Comparison of ENCODE assay signal across 16 cellular contexts in genomic region chr11:35359321-35360058, GRCh38. TPM values are rescaled to one million over a fixed set of nuclear protein-coding genes. Genes with fewer than 3 reads are reported as not detected.
DNase-seq lines count a peak whose midpoint lies in the region; ATAC-seq, FAIRE-seq and TF ChIP-seq lines count a peak whose summit lies in the region.
"Had no signal": no experiment of that assay in that cellular context is flagged by ENCODE, and none has a peak within 500 bp of the region (broad histone marks: within the 10 kb centered on the region; RNA-seq: fewer than 3 reads in every experiment).

No MANE protein-coding gene starts in this region.

- DNase-seq in SK-N-SH (no peak), K562 (ENCODE audit: extremely low read depth in 1 of 4, low spot score in 3 of 4) (no peak), thoracic aorta (ENCODE audit: low spot score) (no peak), SW 1271 (lab: John Stamatoyannopoulos, UW) (no peak), GM12892 (ENCODE audit: insufficient read length) (no peak)
- DNase-seq in stimulated activated CD4-positive, alpha-beta T cell treated with anti-CD3 and anti-CD28 coated beads, Interleukin-4, amount 100 ng/mL, for 1 hour, result no peak
- DNase-seq: effector memory CD8-positive, alpha-beta T cell; NCI-H82; upper lobe of right lung had no signal

- TF ChIP-seq CTCF in SK-N-SH (IDR thresholded peaks at IDR 0.05) (no peak), K562 (IDR thresholded peaks at IDR 0.05 in 2 of 3, conservative IDR thresholded peaks at IDR 0.05 in 1 of 3; ENCODE audit: insufficient read depth in 2 of 3, low read depth in 1 of 3, low read length in 3 of 3) (no peak), liver (IDR thresholded peaks at IDR 0.05; ENCODE audit: low read depth, low read length, missing input control) (no peak), thoracic aorta (IDR thresholded peaks at IDR 0.05) (no peak)

- H3K27ac ChIP-seq in SK-N-SH (ENCODE audit: low read depth in 2 of 2, low read length in 1 of 2), result no peak overlapping the region
- H3K27ac ChIP-seq in K562 (ENCODE audit: extremely low read depth, low read depth, low read length), result no peak overlapping the region
- H3K27ac ChIP-seq in liver (ENCODE audit: low read depth in 1 of 2, low read length in 2 of 2), result peak overlapping the region; percentile 83 to 91
- peak overlapping the region; percentile 9 to 45 for H3K27ac ChIP-seq in thoracic aorta
- H3K27ac ChIP-seq: cardiac muscle cell, upper lobe of right lung had no signal

- POLR2A ChIA-PET in SK-N-SH (lab: Yijun Ruan, JAX) (no interaction called here), K562 (lab: Yijun Ruan, JAX) (no interaction called here)

- ATAC-seq in SK-N-SH treated with all-trans-retinoic acid at 6 μM for 48 hours (no peak), K562 (no peak), thoracic aorta (ENCODE audit: insufficient number of reproducible peaks, low FRiP score, low read depth) (no peak)
- ATAC-seq: effector memory CD8-positive, alpha-beta T cell; upper lobe of right lung had no signal

- FAIRE-seq in K562 (lab: Jason Lieb, UNC), result peak; percentile 11
- FAIRE-seq in GM12892 (lab: Jason Lieb, UNC), result no peak
- FAIRE-seq: GM18507, H1, RCC 7860, TTC549 had no signal

- TF ChIP-seq POLR2A in K562 (conservative IDR thresholded peaks at IDR 0.05), result no peak
- TF ChIP-seq POLR2A in GM12892 (IDR thresholded peaks at IDR 0.05; ENCODE audit: low read depth, low read length), result no peak

- H3K9ac ChIP-seq in SK-N-SH (no peak overlapping the region), K562 (ENCODE audit: insufficient read depth in 1 of 2, low read depth in 2 of 2, low read length in 2 of 2) (no peak overlapping the region), liver (ENCODE audit: low read depth in 1 of 2, low read length in 2 of 2) (peak overlapping the region in 1 of 2 donors; percentile 83)

- H3K9me1 ChIP-seq in K562 (ENCODE audit: control insufficient read depth, insufficient read depth, low read length), result no peaks in the 10 kb centered on the region

- peaks cover 3 to 24% of the 10 kb centered on the region in 2 experiments; a peak in 3 of 4 replicates for H3K4me1 ChIP-seq in SK-N-SH (ENCODE audit: control insufficient read depth in 1 of 2, insufficient read depth in 2 of 2, low read depth in 1 of 2, low read length in 1 of 2)
- no peaks in the 10 kb centered on the region; a peak in 1 of 5 replicates for H3K4me1 ChIP-seq in K562 (replicated peaks in 1 of 2; ENCODE audit: control insufficient read depth in 2 of 2, insufficient read depth in 2 of 2, low read length in 2 of 2)
- peaks cover 2 to 24% (median 22%) of the 10 kb centered on the region in 4 donors for H3K4me1 ChIP-seq in liver (ENCODE audit: control insufficient read depth in 4 of 4, insufficient read depth in 4 of 4, low read length in 3 of 4)
- peaks cover 24 to 28% of the 10 kb centered on the region in 2 donors for H3K4me1 ChIP-seq in thoracic aorta (ENCODE audit: control insufficient read depth in 1 of 2, low read depth in 2 of 2)

- TF ChIP-seq RAD21 in SK-N-SH (IDR thresholded peaks at IDR 0.05; ENCODE audit: low read length) (no peak), K562 (CRISPR knock-in tag; conservative IDR thresholded peaks at IDR 0.05 in 1 of 2, IDR thresholded peaks at IDR 0.05 in 1 of 2) (no peak), liver (IDR thresholded peaks at IDR 0.05) (peak; percentile 35 to 37)

- no TSS peak for BruUV-seq in K562 (replicated peaks; lab: Mats Ljungman, UMichigan)

- no peaks in the 10 kb centered on the region for H3K9me3 ChIP-seq in SK-N-SH
- H3K9me3 ChIP-seq in K562 (replicated peaks; ENCODE audit: control insufficient read depth, insufficient read depth, low read depth, low read length), result no peaks in the 10 kb centered on the region
- no peaks in the 10 kb centered on the region for H3K9me3 ChIP-seq in liver (ENCODE audit: control insufficient read depth in 4 of 4, low read length in 3 of 4)
- no peaks in the 10 kb centered on the region for H3K9me3 ChIP-seq in thoracic aorta
- H3K9me3 ChIP-seq: upper lobe of right lung had no signal

- H3K9me2 ChIP-seq in SK-N-SH, result no peaks in the 10 kb centered on the region

- H3K27me3 ChIP-seq in SK-N-SH (ENCODE audit: insufficient read depth), result no peaks in the 10 kb centered on the region
- H3K27me3 ChIP-seq in K562 (ENCODE audit: control insufficient read depth in 2 of 2, insufficient read depth in 2 of 2, low read length in 2 of 2), result no peaks in the 10 kb centered on the region
- H3K27me3 ChIP-seq in liver (ENCODE audit: control insufficient read depth in 4 of 4, insufficient read depth in 4 of 4, low read length in 3 of 4), result no peaks in the 10 kb centered on the region
- no peaks in the 10 kb centered on the region for H3K27me3 ChIP-seq in thoracic aorta (replicated peaks; ENCODE audit: insufficient read depth)
- H3K27me3 ChIP-seq: cardiac muscle cell, upper lobe of right lung had no signal

- WGBS in SK-N-SH (ENCODE audit: low lambda C conversion rate), result 88% methylated on average over 4 of the region's 4 CpGs
- WGBS in K562 (ENCODE audit: insufficient coverage, low coverage, missing lambda C conversion rate), result 6% methylated on average over 4 of the region's 4 CpGs
- 31% methylated on average over 4 of the region's 4 CpGs for WGBS in liver

- H4K20me1 ChIP-seq in SK-N-SH (ENCODE audit: insufficient read depth) (no peaks in the 10 kb centered on the region), K562 (replicated peaks; ENCODE audit: control insufficient read depth, insufficient read depth, low read length) (no peaks in the 10 kb centered on the region)

- TF ChIP-seq EP300 in SK-N-SH (IDR thresholded peaks at IDR 0.05; ENCODE audit: borderline replicate concordance in 1 of 2, low read depth in 1 of 2, low read length in 1 of 2) (no peak), K562 (IDR thresholded peaks at IDR 0.05; ENCODE audit: low read length) (no peak)

- CTCF ChIA-PET in SK-N-SH (lab: Yijun Ruan, JAX), result interaction anchor here (1.3 kb wide), 1 partner anchor 33 kb away, joined by 5 read pairs; no protein-coding TSS in a partner anchor
- CTCF ChIA-PET in K562 (lab: Yijun Ruan, JAX; ENCODE audit: low intra/inter-chr PET ratio), result no interaction called here

- no peaks in the 10 kb centered on the region for H3K79me2 ChIP-seq in SK-N-SH (ENCODE audit: insufficient read depth)
- no peaks in the 10 kb centered on the region for H3K79me2 ChIP-seq in K562 (ENCODE audit: control insufficient read depth, insufficient read depth, low read length)

- H3K4me2 ChIP-seq in SK-N-SH (no peak overlapping the region), K562 (ENCODE audit: insufficient read depth, low read length) (no peak overlapping the region)

- in situ Hi-C loops in K562 (cut with MboI), result no loop called here

- H3K36me3 ChIP-seq in SK-N-SH (replicated peaks in 1 of 2; ENCODE audit: control insufficient read depth in 1 of 2, insufficient read depth in 2 of 2, low read length in 1 of 2), result no peaks in the 10 kb centered on the region
- no peaks in the 10 kb centered on the region for H3K36me3 ChIP-seq in K562 (ENCODE audit: control insufficient read depth, insufficient read depth, low read length)
- H3K36me3 ChIP-seq in liver (ENCODE audit: control insufficient read depth in 4 of 4, insufficient read depth in 3 of 4, low read depth in 1 of 4, low read length in 3 of 4), result no peaks in the 10 kb centered on the region
- H3K36me3 ChIP-seq in thoracic aorta, result no peaks in the 10 kb centered on the region
- H3K36me3 ChIP-seq: cardiac muscle cell, upper lobe of right lung had no signal

- H2AFZ ChIP-seq in SK-N-SH (ENCODE audit: low read depth) (no peak overlapping the region), K562 (ENCODE audit: low read depth, low read length) (no peak overlapping the region)

- intact Hi-C loops in K562 (cut with micrococcal nuclease), result no loop called here

- no peak overlapping the region for H3K4me3 ChIP-seq in SK-N-SH (ENCODE audit: low read depth in 2 of 2, low read length in 1 of 2)
- H3K4me3 ChIP-seq in K562, result no peak overlapping the region
- H3K4me3 ChIP-seq in liver (ENCODE audit: low read depth in 1 of 3, low read length in 3 of 3), result peak overlapping the region in 2 of 3 donors; percentile 46 to 58
- H3K4me3 ChIP-seq in thoracic aorta, result no peak overlapping the region
- H3K4me3 ChIP-seq: cardiac muscle cell, upper lobe of right lung had no signal

- H3F3A ChIP-seq in SK-N-SH (replicated peaks; ENCODE audit: insufficient read depth), result peaks cover 15% of the 10 kb centered on the region

TF ChIP-seq in SK-N-SH, 30 proteins besides CTCF, POLR2A, EP300 and RAD21 (continues in another document):
- no peak for TF ChIP-seq MXI1 (IDR thresholded peaks at IDR 0.05; ENCODE audit: low read depth, low read length)

TF ChIP-seq in SK-N-SH treated with all-trans-retinoic acid at 6 μM for 48 hours, 23 proteins besides CTCF, POLR2A, EP300 and RAD21 (continues in another document):
- TF ChIP-seq SNAI2 (CRISPR knock-in tag; IDR thresholded peaks at IDR 0.05), result no peak

TF ChIP-seq in K562, 482 proteins besides CTCF, POLR2A, EP300 and RAD21 (continues in another document):
- peak; percentile 34; the same call in 1 of the 2 replicates for TF ChIP-seq CEBPB (tag; IDR thresholded peaks at IDR 0.05)

TF ChIP-seq in liver, 16 proteins besides CTCF, POLR2A, EP300 and RAD21 (continues in another document):
- TF ChIP-seq HNF4G (IDR thresholded peaks at IDR 0.05), result peak; percentile 57

RNA-seq across cellular contexts. Expression of gene SLC1A2, which starts 59.9 kb away (rescaled TPM):
- under 0.01 and 0.05 TPM in 2 replicates for polyA plus RNA-seq in SK-N-SH (2012; rRNA removed)
- 0.01 and 0.04 TPM in 2 replicates for polyA plus RNA-seq in SK-N-SH (2012; cell fraction: cytosol; rRNA removed)
- polyA plus RNA-seq in SK-N-SH (2012; cell fraction: nucleus; rRNA removed), result 0.02 TPM in 1 of 2 replicates, not detected in the other
- not detected in 2 replicates for total RNA-seq in K562 (2011; cell fraction: chromatin; rRNA removed; ENCODE audit: low replicate concordance)
- total RNA-seq in K562 (2011; cell fraction: nucleolus; rRNA removed), result not detected in 2 replicates
- not detected in 2 replicates for total RNA-seq in K562 (2011; cell fraction: nucleoplasm; rRNA removed)
- 0.05 TPM in 1 of 2 replicates, not detected in the other for total RNA-seq in K562 (2014; rRNA removed)
- not detected in 2 replicates for total RNA-seq in K562 (2014; rRNA removed; fragmentation: Illumina TruSeq; extraction: Trizol)
- total RNA-seq in K562 (2015; rRNA removed; fragmentation: Illumina TruSeq; extraction: Trizol), result 0.07 TPM in 1 of 2 replicates, not detected in the other
- not detected in 2 replicates for total RNA-seq in K562 (2021)
- polyA plus RNA-seq in K562 (2011; rRNA removed), result 0.03 TPM in 2 replicates
- polyA plus RNA-seq in K562 (2011; cell fraction: cytosol; rRNA removed), result not detected in 2 replicates
- 0.01 TPM in 1 of 2 replicates, not detected in the other for polyA plus RNA-seq in K562 (2011; cell fraction: nucleus; rRNA removed)
- 0.04 TPM in 1 of 2 replicates, not detected in the other for polyA plus RNA-seq in K562 (2012)
- not detected in 2 replicates for polyA plus RNA-seq in K562 (2014; fragmentation: Illumina TruSeq; extraction: Trizol)
- not detected for polyA plus RNA-seq in K562 (2014; fragmentation: Nextera tagmentation; extraction: Ambion mirVana)
- 0.04 TPM in 1 of 2 replicates, not detected in the other for polyA plus RNA-seq in K562 (2014; rRNA removed)
- not detected in 2 replicates for polyA minus RNA-seq in K562 (2011; rRNA and poly(A)+ RNA removed)
- polyA minus RNA-seq in K562 (2011; cell fraction: cytosol; rRNA and poly(A)+ RNA removed), result 1.3 TPM in 1 of 2 replicates, not detected in the other
- polyA minus RNA-seq in K562 (2011; cell fraction: nucleus; rRNA and poly(A)+ RNA removed), result not detected in 2 replicates
- total RNA-seq in liver, result 10 to 100 TPM in 1 of 2 donors, 1 to 10 TPM in 1; 6.4 to 15.7 TPM
- 10 to 100 TPM; 11.3 to 19.5 TPM for polyA plus RNA-seq in liver
- total RNA-seq in thoracic aorta, result under 1 TPM; 0.54 to 0.78 TPM
- polyA plus RNA-seq in GM12892 (2012; ENCODE audit: missing spikeins), result 0.06 TPM

Comparison
In these comparisons a context has a peak if more than half of its experiments do, and no peak if none do; other contexts are left out.
1. H3K27ac ChIP-seq: peak in liver (2 of 2) and thoracic aorta (2 of 2); none in SK-N-SH (0 of 2) and K562 (single experiment).
2. H3K4me3 ChIP-seq: peak in liver (2 of 3); none in SK-N-SH (0 of 2), K562 (single experiment) and thoracic aorta (single experiment).
3. RNA of gene SLC1A2, which starts 59.9 kb away (total RNA-seq): 6.4 to 15.7 TPM in liver; 0.54 to 0.78 TPM in thoracic aorta and 0.05 to 0.07 TPM in K562; every median in the first group is over 4 times any median in the second.
4. Of the 27 proteins assayed by ChIP-seq in both K562 and SK-N-SH: peak only in K562: none; only in SK-N-SH: none; in both: NFIC; in neither: 26.